In genomic region chr2:119367472-119368099, GRCh38 we compare ENCODE assay signal across 8 cellular contexts. TPM values are rescaled to one million over a fixed set of nuclear protein-coding genes. Genes with fewer than 3 reads are reported as not detected.
DNase-seq lines count a peak whose midpoint lies in the region; ATAC-seq and TF ChIP-seq lines count a peak whose summit lies in the region.

No MANE protein-coding gene starts in this region.

- H3K27ac Mint-ChIP-seq in MCF 10A (ENCODE audit: low read depth, unreplicated experiment) = peak overlapping the region; percentile 93

- peak overlapping the region; percentile 97 for H3K27ac ChIP-seq in C4-2B

- intact Hi-C loops in MCF 10A (cut with micrococcal nuclease) = loop anchor here (10.0 kb wide), 1 partner anchor 143 kb away; the partner anchor contains the start of gene STEAP3

- H3K4me1 Mint-ChIP-seq in MCF 10A (ENCODE audit: insufficient read depth, unreplicated experiment) = peaks cover 23% of the 10 kb centered on the region

- no peaks in the 10 kb centered on the region for H3K27me3 Mint-ChIP-seq in MCF 10A (ENCODE audit: insufficient read depth, unreplicated experiment)

- H3K36me3 Mint-ChIP-seq in MCF 10A (ENCODE audit: insufficient read depth, unreplicated experiment) = peaks cover 48% of the 10 kb centered on the region

- POLR2A ChIA-PET in MCF 10A (lab: Yijun Ruan, JAX) = interaction anchor here (0.7 to 3.1 kb wide), 16 partner anchors 9 to 115 kb away, joined by 3 to 45 read pairs (median 6); no protein-coding TSS in a partner anchor

- peak overlapping the region; percentile 100 for H3K4me3 Mint-ChIP-seq in MCF 10A (ENCODE audit: unreplicated experiment)

- DNase-seq in T-helper 2 cell = peak; percentile 12 to 69 (median 24)
- DNase-seq in MCF 10A (ENCODE audit: unreplicated experiment) = peak; percentile 48
- peak; percentile 85 for DNase-seq in iPS-NIHi7 (ENCODE audit: extremely low spot score)
- peak in 2 of 3 donors; percentile 26 to 43 for DNase-seq in stimulated activated CD4-positive, alpha-beta T cell treated with anti-CD3 and anti-CD28 coated beads, Interleukin-12 subunit alpha, Interleukin-12 subunit beta, amount 100 ng/mL, for 48 hours (ENCODE audit: low read depth in 2 of 3, low spot score in 1 of 3)
- no peak for DNase-seq in mucosa of gallbladder (ENCODE audit: low spot score)

- BruUV-seq in MCF 10A (replicated peaks; lab: Mats Ljungman, UMichigan) = no TSS peak

- TF ChIP-seq CTCF in C4-2B (conservative IDR thresholded peaks at IDR 0.05) (no peak), MCF 10A (IDR thresholded peaks at IDR 0.05; ENCODE audit: unreplicated experiment) (no peak)

- peak; percentile 23 for ATAC-seq in GM19372 (IDR thresholded peaks at IDR 0.05; ENCODE audit: low read depth, unreplicated experiment)
- ATAC-seq in HG03460 (IDR thresholded peaks at IDR 0.05; ENCODE audit: unreplicated experiment) = peak; percentile 40

- CTCF ChIA-PET in MCF 10A (lab: Yijun Ruan, JAX) = interaction anchor here (0.6 to 1.2 kb wide), 5 partner anchors 39 to 485 kb away, joined by 3 read pairs; no protein-coding TSS in a partner anchor

- no peaks in the 10 kb centered on the region for H3K9me3 Mint-ChIP-seq in MCF 10A (ENCODE audit: unreplicated experiment)

RNA-seq across cellular contexts. Expression of gene DBI, which starts 0.8 kb away (rescaled TPM):
- 76.8 and 104 TPM in 2 replicates for total RNA-seq in MCF 10A (2022)
- total RNA-seq in mucosa of gallbladder = 263 TPM

RNA-seq across cellular contexts. Expression of gene C2orf76, which starts 1.0 kb away (rescaled TPM):
- total RNA-seq in MCF 10A (2022) (9.7 and 9.8 TPM in 2 replicates), mucosa of gallbladder (10.3 TPM)
